ENCODE assay signal across 16 cellular contexts in the genomic region with DNA sequence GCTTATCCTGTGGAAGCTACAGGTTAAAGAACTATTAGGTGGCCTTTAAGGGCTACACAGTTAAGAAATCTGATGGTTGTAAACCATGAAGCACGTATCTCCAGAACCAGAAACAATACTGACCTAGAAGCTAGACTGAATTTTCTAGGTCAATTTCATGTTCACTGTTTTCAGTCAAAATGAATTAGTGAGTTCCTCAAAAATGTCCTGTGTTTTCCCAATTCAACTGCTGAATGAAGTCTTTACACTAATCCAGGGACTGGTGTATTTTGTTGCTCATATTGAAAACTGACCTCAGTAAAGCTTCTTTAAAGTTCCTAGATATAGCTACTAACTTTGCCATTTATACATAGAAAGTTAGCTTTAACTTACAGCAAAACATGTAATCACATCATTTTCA. TPM values are rescaled to one million over a fixed set of nuclear protein-coding genes. Genes with fewer than 3 reads are reported as not detected.
A peak's percentile ranks its signal among the peaks of the same experiment; 100 is the strongest.
DNase-seq lines count a peak whose midpoint lies in the region; ATAC-seq and TF ChIP-seq lines count a peak whose summit lies in the region.
"Had no signal": no experiment of that assay in that cellular context is flagged by ENCODE, and none has a peak within 500 bp of the region (broad histone marks: within the 10 kb centered on the region; RNA-seq: fewer than 3 reads in every experiment).

No MANE protein-coding gene starts in this region.

- H3K27ac Mint-ChIP-seq in T-helper 2 cell treated with Interferon-gamma antibody and Interleukin-4, amounts not matched to agents 5 μg/mL and 100 μg/mL, for 36 hours = no peak overlapping the region
- H3K27ac Mint-ChIP-seq in IgD-negative memory B cell (peak overlapping the region; percentile 53 to 87 (median 67)), neural crest cell (ENCODE audit: unreplicated experiment) (no peak overlapping the region)
- peak overlapping the region; percentile 51 for H3K27ac Mint-ChIP-seq in activated naive CD8-positive, alpha-beta T cell

- peak overlapping the region; percentile 18 for H3K4me3 Mint-ChIP-seq in T-helper 2 cell treated with Interferon-gamma antibody and Interleukin-4, amounts not matched to agents 5 μg/mL and 100 μg/mL, for 36 hours
- H3K4me3 Mint-ChIP-seq in IgD-negative memory B cell = peak overlapping the region in 1 of 4 donors; percentile 51
- H3K4me3 Mint-ChIP-seq in activated naive CD8-positive, alpha-beta T cell = peak overlapping the region; percentile 99
- peak overlapping the region; percentile 20 for H3K4me3 Mint-ChIP-seq in neural crest cell

- no peak for TF ChIP-seq CTCF in neural crest cell (conservative IDR thresholded peaks at IDR 0.05)

- peaks cover 88% of the 10 kb centered on the region for H3K36me3 Mint-ChIP-seq in T-helper 2 cell treated with Interferon-gamma antibody and Interleukin-4, amounts not matched to agents 5 μg/mL and 100 μg/mL, for 36 hours (ENCODE audit: low read depth)
- H3K36me3 Mint-ChIP-seq in IgD-negative memory B cell = peaks cover 4% of the 10 kb centered on the region
- H3K36me3 Mint-ChIP-seq in activated naive CD8-positive, alpha-beta T cell = peaks cover 44% of the 10 kb centered on the region
- H3K36me3 Mint-ChIP-seq in neural crest cell (ENCODE audit: low read depth) = peaks cover 47% of the 10 kb centered on the region

- no peak for DNase-seq in T-helper 2 cell treated with Interferon-gamma antibody and Interleukin-4, amounts not matched to agents 5 μg/mL and 100 μg/mL, for 36 hours (ENCODE audit: low spot score)
- no peak for DNase-seq in T-helper 2 cell
- no peak for DNase-seq in neural crest cell (ENCODE audit: low read depth, low spot score)
- no peak for DNase-seq in EL
- no peak for DNase-seq in NCI-H2227 (lab: John Stamatoyannopoulos, UW; ENCODE audit: unreplicated experiment)
- DNase-seq: activated CD4-positive, CD25-positive, alpha-beta regulatory T cell; COR-L47; hippocampal formation; left cardiac atrium; NCI-H2029; NCI-H69; Peyer's patch; testis had no signal

- H3K9me3 Mint-ChIP-seq in T-helper 2 cell treated with Interferon-gamma antibody and Interleukin-4, amounts not matched to agents 5 μg/mL and 100 μg/mL, for 36 hours = no peaks in the 10 kb centered on the region
- H3K9me3 Mint-ChIP-seq in IgD-negative memory B cell (no peaks in the 10 kb centered on the region), neural crest cell (no peaks in the 10 kb centered on the region)
- H3K9me3 Mint-ChIP-seq in activated naive CD8-positive, alpha-beta T cell (ENCODE audit: low read depth) = no peaks in the 10 kb centered on the region

- ATAC-seq in HG02642 (IDR thresholded peaks at IDR 0.05; ENCODE audit: poor library complexity, unreplicated experiment) = no peak
- ATAC-seq: left cardiac atrium had no signal

- peaks cover 66% of the 10 kb centered on the region for H3K4me1 Mint-ChIP-seq in T-helper 2 cell treated with Interferon-gamma antibody and Interleukin-4, amounts not matched to agents 5 μg/mL and 100 μg/mL, for 36 hours (ENCODE audit: low read depth)
- H3K4me1 Mint-ChIP-seq in IgD-negative memory B cell = peaks cover 43 to 59% (median 57%) of the 10 kb centered on the region in 3 donors
- peaks cover 77% of the 10 kb centered on the region for H3K4me1 Mint-ChIP-seq in activated naive CD8-positive, alpha-beta T cell (ENCODE audit: low read depth)
- H3K4me1 Mint-ChIP-seq in neural crest cell = peaks cover 62% of the 10 kb centered on the region

- no peaks in the 10 kb centered on the region for H3K27me3 Mint-ChIP-seq in T-helper 2 cell treated with Interferon-gamma antibody and Interleukin-4, amounts not matched to agents 5 μg/mL and 100 μg/mL, for 36 hours (ENCODE audit: low read depth)
- no peaks in the 10 kb centered on the region for H3K27me3 Mint-ChIP-seq in IgD-negative memory B cell
- H3K27me3 Mint-ChIP-seq in activated naive CD8-positive, alpha-beta T cell = no peaks in the 10 kb centered on the region
- peaks cover 2% of the 10 kb centered on the region for H3K27me3 Mint-ChIP-seq in neural crest cell (ENCODE audit: low read depth)

RNA-seq across cellular contexts. Expression of gene HNRNPU, which starts 6.0 kb away (rescaled TPM):
- polyA plus RNA-seq in IgD-negative memory B cell = 339 TPM
- 695 and 719 TPM in 2 replicates for total RNA-seq in neural crest cell

RNA-seq across cellular contexts. Expression of gene COX20, which starts 22.9 kb away (rescaled TPM):
- 36.9 TPM for polyA plus RNA-seq in IgD-negative memory B cell
- 24.0 and 25.7 TPM in 2 replicates for total RNA-seq in neural crest cell

Comparison
In these comparisons a context has a peak if more than half of its experiments do, and no peak if none do; other contexts are left out.
1. H3K27ac Mint-ChIP-seq: peak in IgD-negative memory B cell (3 of 3) and activated naive CD8-positive, alpha-beta T cell (single experiment); none in T-helper 2 cell treated with Interferon-gamma antibody and Interleukin-4, amounts not matched to agents 5 μg/mL and 100 μg/mL, for 36 hours (single experiment) and neural crest cell (single experiment).